In genomic region chr1:56404066-56404465, GRCh38 we compare ENCODE assay signal across 13 cellular contexts.
"Had no signal": no experiment of that assay in that cellular context is flagged by ENCODE, and none has a peak within 500 bp of the region (broad histone marks: within the 10 kb centered on the region; RNA-seq: fewer than 3 reads in every experiment).

No MANE protein-coding gene starts in this region.

- H3K4me1 Mint-ChIP-seq: activated CD8-positive, alpha-beta memory T cell treated with anti-CD3 and anti-CD28 coated beads, Interleukin-2, amount 10 ng/mL, durations not matched to agents 7 days and 5 days; activated naive CD8-positive, alpha-beta T cell treated with anti-CD3 and anti-CD28 coated beads, Interleukin-2, amount 10 ng/mL, durations not matched to agents 7 days and 5 days had no signal

- H3K36me3 Mint-ChIP-seq: activated CD8-positive, alpha-beta memory T cell treated with anti-CD3 and anti-CD28 coated beads, Interleukin-2, amount 10 ng/mL, durations not matched to agents 7 days and 5 days; activated naive CD8-positive, alpha-beta T cell treated with anti-CD3 and anti-CD28 coated beads, Interleukin-2, amount 10 ng/mL, durations not matched to agents 7 days and 5 days had no signal

- H3K27ac ChIP-seq: cardiac muscle cell, right lobe of liver had no signal

- DNase-seq: activated CD4-positive, alpha-beta T cell treated with anti-CD3 and anti-CD28 coated beads, Interleukin-2, amount 50 U/mL, for 48 hours; activated CD8-positive, alpha-beta memory T cell treated with anti-CD3 and anti-CD28 coated beads, Interleukin-2, amount 10 ng/mL, durations not matched to agents 7 days and 5 days; activated gamma-delta T cell treated with Interleukin-2 at 50 U/mL for 16 hours; activated naive CD8-positive, alpha-beta T cell treated with anti-CD3 and anti-CD28 coated beads, Interleukin-2, amount 10 ng/mL, durations not matched to agents 7 days and 5 days; activated T-cell treated with anti-CD3 and anti-CD28 coated beads, Interleukin-2, amount 50 U/mL, for 72 hours; anterior cingulate cortex; foreskin melanocyte; posterior cingulate gyrus; right lobe of liver; stimulated activated naive CD4-positive, alpha-beta T cell treated with Interleukin-2 at 50 U/mL for 16 hours had no signal

- ATAC-seq: activated CD4-positive, CD25-positive, alpha-beta regulatory T cell treated with anti-CD3 and anti-CD28 coated beads, Interleukin-2, amount 50 U/mL, for 24 hours; activated CD8-positive, alpha-beta memory T cell treated with anti-CD3 and anti-CD28 coated beads, Interleukin-2, amount 10 ng/mL, durations not matched to agents 7 days and 5 days; activated T-cell treated with anti-CD3 and anti-CD28 coated beads, Interleukin-2, amount 50 U/mL, for 72 hours; right lobe of liver had no signal

- H3K9me3 ChIP-seq: right lobe of liver had no signal

- H3K9me3 Mint-ChIP-seq: activated naive CD8-positive, alpha-beta T cell treated with anti-CD3 and anti-CD28 coated beads, Interleukin-2, amount 10 ng/mL, durations not matched to agents 7 days and 5 days; activated T-cell treated with anti-CD3 and anti-CD28 coated beads, Interleukin-2, amount 50 U/mL, for 72 hours had no signal

- H3K36me3 ChIP-seq: cardiac muscle cell, esophagus muscularis mucosa, right lobe of liver had no signal

- H3K27me3 ChIP-seq: cardiac muscle cell, esophagus muscularis mucosa, right lobe of liver had no signal

- H3K27ac Mint-ChIP-seq: activated CD8-positive, alpha-beta memory T cell treated with anti-CD3 and anti-CD28 coated beads, Interleukin-2, amount 10 ng/mL, durations not matched to agents 7 days and 5 days; activated naive CD8-positive, alpha-beta T cell treated with anti-CD3 and anti-CD28 coated beads, Interleukin-2, amount 10 ng/mL, durations not matched to agents 7 days and 5 days; activated T-cell treated with anti-CD3 and anti-CD28 coated beads, Interleukin-2, amount 50 U/mL, for 72 hours had no signal

- H3K4me3 ChIP-seq: cardiac muscle cell, right lobe of liver had no signal

- H3K4me3 Mint-ChIP-seq: activated CD8-positive, alpha-beta memory T cell treated with anti-CD3 and anti-CD28 coated beads, Interleukin-2, amount 10 ng/mL, durations not matched to agents 7 days and 5 days; activated naive CD8-positive, alpha-beta T cell treated with anti-CD3 and anti-CD28 coated beads, Interleukin-2, amount 10 ng/mL, durations not matched to agents 7 days and 5 days; activated T-cell treated with anti-CD3 and anti-CD28 coated beads, Interleukin-2, amount 50 U/mL, for 72 hours had no signal

- H3K27me3 Mint-ChIP-seq: activated CD8-positive, alpha-beta memory T cell treated with anti-CD3 and anti-CD28 coated beads, Interleukin-2, amount 10 ng/mL, durations not matched to agents 7 days and 5 days; activated naive CD8-positive, alpha-beta T cell treated with anti-CD3 and anti-CD28 coated beads, Interleukin-2, amount 10 ng/mL, durations not matched to agents 7 days and 5 days had no signal
